Comparison of ENCODE assay signal across 8 cellular contexts in the genomic region with DNA sequence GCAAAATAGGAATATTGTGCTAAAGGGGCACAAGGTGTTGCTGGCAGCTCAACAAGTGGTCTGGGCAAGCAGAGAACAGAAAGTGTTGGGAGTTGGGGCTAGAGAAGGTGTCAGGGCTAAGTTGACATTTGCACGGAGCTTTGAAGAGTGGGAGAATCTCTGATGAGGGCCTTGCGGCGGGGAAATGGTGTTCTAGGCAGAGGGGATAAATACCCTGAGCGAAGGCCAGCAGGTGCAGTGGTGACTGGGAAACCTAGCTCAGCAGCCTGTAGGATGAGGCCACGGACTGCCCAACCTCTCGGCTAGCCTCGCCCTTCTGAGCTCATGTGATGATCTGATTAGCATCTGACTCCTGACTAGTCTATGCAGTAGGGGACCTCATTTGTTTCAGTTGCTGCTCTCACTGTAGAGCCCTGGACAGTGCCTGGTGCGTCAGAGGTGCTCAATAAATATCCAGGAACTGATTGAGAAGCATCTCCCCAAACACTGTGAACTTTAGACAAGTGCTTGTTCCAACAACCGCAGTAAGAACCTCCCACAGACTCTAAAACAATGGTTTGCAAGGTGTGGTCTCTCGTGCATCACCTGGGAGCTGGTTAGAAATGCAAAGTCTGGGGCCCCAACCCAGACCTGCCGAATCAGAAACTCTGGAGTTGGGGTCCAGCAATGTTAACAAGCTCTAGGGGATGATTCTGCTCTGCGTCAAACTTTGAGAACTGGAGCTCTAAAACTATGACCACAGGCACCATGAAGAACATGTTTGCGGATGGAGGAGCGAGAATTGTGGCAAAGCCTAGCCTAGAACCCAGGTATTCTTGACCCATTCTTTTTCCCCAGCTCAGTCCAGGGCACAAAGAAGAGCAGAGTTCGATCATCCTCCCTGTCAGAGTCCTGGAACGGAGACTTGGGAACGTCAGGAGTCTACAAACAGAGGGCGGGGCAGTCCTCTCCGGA. TPM values are rescaled to one million over a fixed set of nuclear protein-coding genes. Genes with fewer than 3 reads are reported as not detected.
DNase-seq lines count a peak whose midpoint lies in the region; ATAC-seq and TF ChIP-seq lines count a peak whose summit lies in the region.

No MANE protein-coding gene starts in this region.

- no peak overlapping the region for H3K9ac ChIP-seq in BLaER1
- H3K9ac ChIP-seq in HUES64 (ENCODE audit: low read depth, low read length) = no peak overlapping the region

- H3K27ac ChIP-seq in BLaER1 = no peak overlapping the region
- H3K27ac ChIP-seq in HUES64 (ENCODE audit: low read depth, low read length) = no peak overlapping the region

- no peak for ATAC-seq in HG02852 (IDR thresholded peaks at IDR 0.05; ENCODE audit: unreplicated experiment)

- no peak for TF ChIP-seq CTCF in astrocyte of the spinal cord (IDR thresholded peaks at IDR 0.05; ENCODE audit: low read depth, low read length)

- H3K9me3 ChIP-seq in BLaER1 (no peaks in the 10 kb centered on the region), HUES64 (ENCODE audit: insufficient read depth, low read depth, low read length) (no peaks in the 10 kb centered on the region), mononuclear cell (ENCODE audit: low read depth, low read length) (no peaks in the 10 kb centered on the region)

- H4K20me1 ChIP-seq in BLaER1 = peaks cover 14% of the 10 kb centered on the region; the same call in 1 of the 2 replicates

- H3K4me3 ChIP-seq in BLaER1 (no peak overlapping the region), HUES64 (ENCODE audit: low read length) (peak overlapping the region; percentile 46), astrocyte of the spinal cord (ENCODE audit: low read depth, low read length) (peak overlapping the region; percentile 4), mononuclear cell (ENCODE audit: low read length) (peak overlapping the region; percentile 40)

- in situ Hi-C loops in astrocyte of the spinal cord (cut with HindIII; ENCODE audit: low sequenced_read_pairs) = no loop called here

- 25% methylated on average over 19 of the region's 19 CpGs for WGBS in HUES64

- no peak for DNase-seq in astrocyte of the spinal cord (ENCODE audit: low read depth, low spot score)
- no peak for DNase-seq in GM19240 (ENCODE audit: insufficient read length, low spot score)
- no peak for DNase-seq in DMS79 treated with DMSO at 0.1 percent for 48 hours (lab: John Stamatoyannopoulos, UW)
- no peak for DNase-seq in RKO (ENCODE audit: low spot score)

- peak overlapping the region; percentile 81 for H3K4me2 ChIP-seq in BLaER1

- H3K36me3 ChIP-seq in BLaER1 (no peaks in the 10 kb centered on the region), HUES64 (ENCODE audit: insufficient read depth, low read length) (no peaks in the 10 kb centered on the region)

- peaks cover 80% of the 10 kb centered on the region for H3K4me1 ChIP-seq in BLaER1
- H3K4me1 ChIP-seq in HUES64 (ENCODE audit: insufficient read depth, low read length) = peaks cover 38% of the 10 kb centered on the region
- H3K4me1 ChIP-seq in mononuclear cell (ENCODE audit: insufficient read depth, low read length) = peaks cover 23% of the 10 kb centered on the region

- H3K27me3 ChIP-seq in BLaER1 = peaks cover 24% of the 10 kb centered on the region
- peaks cover 49% of the 10 kb centered on the region for H3K27me3 ChIP-seq in HUES64 (ENCODE audit: insufficient read depth, low read length)
- peaks cover 15% of the 10 kb centered on the region for H3K27me3 ChIP-seq in mononuclear cell (ENCODE audit: insufficient read depth, low read length)

RNA-seq across cellular contexts. Expression of gene FOXO6, which starts 0.9 kb away (rescaled TPM):
- 1.2 TPM for polyA plus RNA-seq in HUES64 (2013, experiment 1 of 2)
- 1.5 TPM for polyA plus RNA-seq in HUES64 (2013, experiment 2 of 2)
- 0.31 TPM for total RNA-seq in mononuclear cell
